ENCODE assay signal across 12 cellular contexts in the genomic region with DNA sequence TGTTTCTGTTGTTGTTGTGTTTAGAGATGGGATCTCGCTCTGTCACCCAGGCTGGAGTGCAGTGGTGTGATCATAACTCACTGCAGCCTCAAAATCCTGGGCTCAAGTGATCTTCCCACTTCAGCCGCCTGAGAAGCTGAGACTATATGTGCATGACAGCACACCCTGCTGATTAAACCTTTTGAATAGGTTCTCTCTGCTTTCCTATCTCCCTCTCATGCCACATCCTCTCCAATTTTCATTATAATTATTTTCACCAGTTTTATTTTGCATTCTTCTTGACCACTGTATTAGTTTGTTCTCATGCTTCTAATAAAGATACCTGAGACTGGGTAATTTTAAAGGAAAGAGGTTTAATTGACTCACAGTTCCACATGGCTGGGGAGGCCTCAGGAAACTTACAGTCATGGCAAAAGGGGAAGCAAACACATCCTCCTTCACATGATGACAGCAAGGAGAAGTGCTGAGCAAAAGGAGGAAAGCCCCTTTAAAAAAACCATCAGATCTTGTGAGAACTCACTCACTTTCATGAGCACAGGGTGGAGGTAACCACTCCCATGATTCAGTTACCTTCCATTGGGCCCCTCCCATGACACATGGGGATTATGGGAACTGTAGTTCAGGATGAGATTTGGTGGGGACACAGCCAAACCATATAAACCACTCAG. TPM values are rescaled to one million over a fixed set of nuclear protein-coding genes. Genes with fewer than 3 reads are reported as not detected.
DNase-seq lines count a peak whose midpoint lies in the region; ATAC-seq and TF ChIP-seq lines count a peak whose summit lies in the region.
"Had no signal": no experiment of that assay in that cellular context is flagged by ENCODE, and none has a peak within 500 bp of the region (broad histone marks: within the 10 kb centered on the region; RNA-seq: fewer than 3 reads in every experiment).

No MANE protein-coding gene starts in this region.

- no peaks in the 10 kb centered on the region for H3K27me3 Mint-ChIP-seq in activated CD4-positive, alpha-beta T cell treated with anti-CD3 and anti-CD28 coated beads, Interleukin-2, amount 10 ng/mL, durations not matched to agents 24 days and 14 days
- H3K27me3 Mint-ChIP-seq in WTC11 (ENCODE audit: low read depth): no peaks in the 10 kb centered on the region

- TF ChIP-seq CTCF in WTC11 (IDR thresholded peaks at IDR 0.05): no peak

- intact Hi-C loops in activated CD4-positive, alpha-beta T cell treated with anti-CD3 and anti-CD28 coated beads, Interleukin-2, amount 10 ng/mL, durations not matched to agents 24 days and 14 days (cut with micrococcal nuclease): loop anchor here (1.0 kb wide), 1 partner anchor 22 kb away; no protein-coding TSS in a partner anchor

- POLR2A ChIA-PET in WTC11 (lab: Charles Lee): no interaction called here

- H3K4me3 Mint-ChIP-seq in activated CD4-positive, alpha-beta T cell treated with anti-CD3 and anti-CD28 coated beads, Interleukin-2, amount 10 ng/mL, durations not matched to agents 24 days and 14 days: peak overlapping the region; percentile 34
- no peak overlapping the region for H3K4me3 Mint-ChIP-seq in WTC11

- ATAC-seq in HG02852 (IDR thresholded peaks at IDR 0.05; ENCODE audit: unreplicated experiment) (peak; percentile 75), WTC11 (peak; percentile 94)

- peaks cover 95% of the 10 kb centered on the region for H3K36me3 Mint-ChIP-seq in activated CD4-positive, alpha-beta T cell treated with anti-CD3 and anti-CD28 coated beads, Interleukin-2, amount 10 ng/mL, durations not matched to agents 24 days and 14 days (ENCODE audit: low read depth)
- peaks cover 40% of the 10 kb centered on the region for H3K36me3 Mint-ChIP-seq in WTC11

- peaks cover 31% of the 10 kb centered on the region for H3K9me3 Mint-ChIP-seq in activated CD4-positive, alpha-beta T cell treated with anti-CD3 and anti-CD28 coated beads, Interleukin-2, amount 10 ng/mL, durations not matched to agents 24 days and 14 days
- peaks cover 16% of the 10 kb centered on the region for H3K9me3 Mint-ChIP-seq in WTC11

- CTCF ChIA-PET in WTC11 (lab: Charles Lee): no interaction called here

- DNase-seq in activated CD4-positive, alpha-beta T cell treated with anti-CD3 and anti-CD28 coated beads, Interleukin-2, amount 10 ng/mL, durations not matched to agents 24 days and 14 days: peak; percentile 71
- DNase-seq in activated CD4-positive, alpha-beta T cell treated with anti-CD3 and anti-CD28 coated beads, Interleukin-2, amount 50 U/mL, for 1 hour: no peak
- peak; percentile 23 for DNase-seq in WTC11 (ENCODE audit: low spot score)
- DNase-seq in stimulated activated CD4-positive, alpha-beta T cell treated with anti-CD3 and anti-CD28 coated beads, Interleukin-2, amount 100 ng/mL, for 48 hours: peak; percentile 18 to 32
- no peak for DNase-seq in NCI-H748 treated with DMSO at 0.1 percent for 48 hours (lab: John Stamatoyannopoulos, UW)
- no peak for DNase-seq in NCI-H2171 treated with DMSO at 0.1 percent for 48 hours (lab: John Stamatoyannopoulos, UW)
- no peak for DNase-seq in effector CD4-positive, alpha-beta T cell
- DNase-seq: anterior cingulate cortex, hippocampal formation, ovary, SJCRH30 had no signal

- peak overlapping the region; percentile 89 for H3K27ac Mint-ChIP-seq in activated CD4-positive, alpha-beta T cell treated with anti-CD3 and anti-CD28 coated beads, Interleukin-2, amount 10 ng/mL, durations not matched to agents 24 days and 14 days
- H3K27ac Mint-ChIP-seq in WTC11: peak overlapping the region; percentile 12

- H3K4me1 Mint-ChIP-seq in activated CD4-positive, alpha-beta T cell treated with anti-CD3 and anti-CD28 coated beads, Interleukin-2, amount 10 ng/mL, durations not matched to agents 24 days and 14 days: peaks cover 60% of the 10 kb centered on the region
- H3K4me1 Mint-ChIP-seq in WTC11: peaks cover 29% of the 10 kb centered on the region

TF ChIP-seq in WTC11, 78 proteins besides CTCF, POLR2A, EP300 and RAD21:
- no peak for TF ChIP-seq ZNF121 (CRISPR knock-in tag; IDR thresholded peaks at IDR 0.05)
- TF ChIP-seq ETV6 (CRISPR knock-in tag; IDR thresholded peaks at IDR 0.05): no peak
- TF ChIP-seq PRRX2 (CRISPR knock-in tag; IDR thresholded peaks at IDR 0.05): no peak
- TF ChIP-seq SP1 (CRISPR knock-in tag; conservative IDR thresholded peaks at IDR 0.05): peak; percentile 55

RNA-seq across cellular contexts. Expression of a gene that starts 12.9 kb away (rescaled TPM):
- total RNA-seq in activated CD4-positive, alpha-beta T cell treated with anti-CD3 and anti-CD28 coated beads, Interleukin-2, amount 10 ng/mL, durations not matched to agents 24 days and 14 days: 146 and 151 TPM in 2 replicates
- 32.2 to 43.0 TPM (median 37.4 TPM) in 3 replicates for total RNA-seq in WTC11 (2021)

Comparison
In these comparisons a context has a peak if more than half of its experiments do, and no peak if none do; other contexts are left out.
1. DNase-seq: peak in activated CD4-positive, alpha-beta T cell treated with anti-CD3 and anti-CD28 coated beads, Interleukin-2, amount 10 ng/mL, durations not matched to agents 24 days and 14 days (single experiment), WTC11 (single experiment) and stimulated activated CD4-positive, alpha-beta T cell treated with anti-CD3 and anti-CD28 coated beads, Interleukin-2, amount 100 ng/mL, for 48 hours (2 of 2); none in activated CD4-positive, alpha-beta T cell treated with anti-CD3 and anti-CD28 coated beads, Interleukin-2, amount 50 U/mL, for 1 hour (single experiment), NCI-H748 treated with DMSO at 0.1 percent for 48 hours (single experiment), NCI-H2171 treated with DMSO at 0.1 percent for 48 hours (single experiment) and effector CD4-positive, alpha-beta T cell (single experiment).